ENCODE assay signal across 13 cellular contexts in the genomic region with DNA sequence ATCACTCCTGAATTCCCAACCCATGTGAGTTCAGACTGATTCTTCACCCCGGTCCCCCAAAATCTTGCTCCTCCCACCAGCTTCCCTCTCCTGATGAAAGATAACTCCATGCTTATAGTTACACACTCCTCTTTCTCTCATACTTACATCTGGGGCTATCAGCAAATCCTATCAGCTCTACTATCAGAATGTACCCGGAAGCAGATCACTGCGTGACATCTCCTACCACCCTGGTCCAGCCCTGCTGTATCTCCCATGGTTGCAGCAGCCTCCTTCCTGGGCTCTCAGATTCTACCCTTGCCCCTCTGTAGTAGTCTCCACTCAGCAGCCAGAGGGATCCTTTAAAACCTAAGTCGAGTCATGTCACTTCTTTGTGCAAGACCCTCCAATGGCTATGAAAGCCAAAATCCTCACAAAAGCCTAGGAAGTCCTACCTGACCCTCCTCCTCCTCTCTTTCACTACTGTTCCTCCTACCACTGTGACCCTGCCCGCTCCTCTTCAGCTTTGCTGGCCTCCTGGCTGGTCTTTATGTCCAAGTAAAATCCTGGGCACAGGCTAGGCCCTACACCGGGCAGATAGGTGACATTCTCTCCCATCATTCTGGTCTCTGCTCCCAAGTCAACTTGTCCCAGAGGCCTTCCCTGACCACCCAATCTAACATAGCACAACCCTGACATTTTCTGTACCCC. TPM values are rescaled to one million over a fixed set of nuclear protein-coding genes. Genes with fewer than 3 reads are reported as not detected.
DNase-seq lines count a peak whose midpoint lies in the region; ATAC-seq and TF ChIP-seq lines count a peak whose summit lies in the region.
"Had no signal": no experiment of that assay in that cellular context is flagged by ENCODE, and none has a peak within 500 bp of the region (broad histone marks: within the 10 kb centered on the region; RNA-seq: fewer than 3 reads in every experiment).

No MANE protein-coding gene starts in this region.

- H3K9me3 Mint-ChIP-seq in activated naive CD4-positive, alpha-beta T cell treated with anti-CD3 and anti-CD28 coated beads for 36 hours, result peaks cover 7% of the 10 kb centered on the region
- H3K9me3 Mint-ChIP-seq in brain (peaks cover 0 to 16% (median 4%) of the 10 kb centered on the region in 5 experiments), naive B cell (peaks cover 0 to 3% (median 0%) of the 10 kb centered on the region in 7 donors)

- no peaks in the 10 kb centered on the region for H3K9me3 ChIP-seq in thyroid gland

- peak overlapping the region; percentile 92 for H3K27ac Mint-ChIP-seq in activated naive CD4-positive, alpha-beta T cell treated with anti-CD3 and anti-CD28 coated beads for 36 hours
- H3K27ac Mint-ChIP-seq in brain, result peak overlapping the region in 4 of 5 experiments; percentile 23 to 97 (median 94)
- peak overlapping the region in 5 of 6 donors; percentile 10 to 83 (median 50) for H3K27ac Mint-ChIP-seq in naive B cell

- no peak overlapping the region for H3K4me3 ChIP-seq in thyroid gland (replicated peaks in 1 of 3)

- no peak for TF ChIP-seq POLR2A in thyroid gland (IDR thresholded peaks at IDR 0.05)

- CTCF ChIA-PET in activated naive CD4-positive, alpha-beta T cell treated with anti-CD3 and anti-CD28 coated beads for 36 hours (lab: Charles Lee), result interaction anchor here (0.9 kb wide), 1 partner anchor 116 kb away, joined by 3 read pairs; no protein-coding TSS in a partner anchor

- H3K27ac ChIP-seq in thyroid gland, result peak overlapping the region in 2 of 3 donors; percentile 87 to 96

- H3K36me3 Mint-ChIP-seq in activated naive CD4-positive, alpha-beta T cell treated with anti-CD3 and anti-CD28 coated beads for 36 hours (ENCODE audit: low read depth), result peaks cover 3% of the 10 kb centered on the region
- H3K36me3 Mint-ChIP-seq in brain (no peaks in the 10 kb centered on the region), naive B cell (no peaks in the 10 kb centered on the region)

- intact Hi-C loops in activated naive CD4-positive, alpha-beta T cell treated with anti-CD3 and anti-CD28 coated beads for 36 hours (cut with micrococcal nuclease), result no loop called here
- intact Hi-C loops in thyroid gland (cut with DNase I), result no loop called here

- ATAC-seq in naive B cell (ENCODE audit: low read depth in 2 of 2) (no peak), GM21381 (IDR thresholded peaks at IDR 0.05; ENCODE audit: unreplicated experiment) (no peak), HG03439 (IDR thresholded peaks at IDR 0.05; ENCODE audit: unreplicated experiment) (no peak)

- no peak for TF ChIP-seq CTCF in brain (conservative IDR thresholded peaks at IDR 0.05)
- TF ChIP-seq CTCF in thyroid gland (IDR thresholded peaks at IDR 0.05), result no peak

- 90 to 92% methylated on average over 6 of the region's 6 CpGs for WGBS in thyroid gland, 2 donors

- DNase-seq in activated naive CD4-positive, alpha-beta T cell treated with anti-CD3 and anti-CD28 coated beads for 36 hours, result no peak
- no peak for DNase-seq in activated naive CD4-positive, alpha-beta T cell treated with anti-CD3 and anti-CD28 coated beads, Interleukin-2, amount 50 U/mL, for 16 hours
- DNase-seq in naive B cell (no peak), thyroid gland (no peak), ureter (ENCODE audit: low spot score) (no peak)
- DNase-seq: NCI-H187, SIG-M5 had no signal

- no peaks in the 10 kb centered on the region for H3K27me3 ChIP-seq in thyroid gland

- no peaks in the 10 kb centered on the region for H3K36me3 ChIP-seq in thyroid gland

- peaks cover 48% of the 10 kb centered on the region for H3K4me1 Mint-ChIP-seq in activated naive CD4-positive, alpha-beta T cell treated with anti-CD3 and anti-CD28 coated beads for 36 hours (ENCODE audit: low read depth)
- H3K4me1 Mint-ChIP-seq in brain (peaks cover 47% of the 10 kb centered on the region), naive B cell (peaks cover 25 to 35% (median 34%) of the 10 kb centered on the region in 3 donors)

- H3K27me3 Mint-ChIP-seq in activated naive CD4-positive, alpha-beta T cell treated with anti-CD3 and anti-CD28 coated beads for 36 hours (ENCODE audit: low read depth), result no peaks in the 10 kb centered on the region
- H3K27me3 Mint-ChIP-seq in brain (peaks cover 22% of the 10 kb centered on the region), naive B cell (no peaks in the 10 kb centered on the region)

- peaks cover 19 to 35% of the 10 kb centered on the region in 2 donors for H3K4me1 ChIP-seq in thyroid gland

- H3K4me3 Mint-ChIP-seq in activated naive CD4-positive, alpha-beta T cell treated with anti-CD3 and anti-CD28 coated beads for 36 hours, result no peak overlapping the region
- peak overlapping the region in 1 of 5 experiments; percentile 84 for H3K4me3 Mint-ChIP-seq in brain
- peak overlapping the region in 4 of 8 donors; percentile 20 to 82 (median 26) for H3K4me3 Mint-ChIP-seq in naive B cell

RNA-seq across cellular contexts. Expression of a gene that starts 16.2 kb away (rescaled TPM):
- total RNA-seq in activated naive CD4-positive, alpha-beta T cell treated with anti-CD3 and anti-CD28 coated beads for 36 hours, result under 1 TPM; 0.62 to 0.72 TPM
- not detected for polyA plus RNA-seq in brain (ENCODE audit: insufficient read depth, low read depth, low replicate concordance)
- under 1 TPM in 1 of 6 donors, not detected in 5; 0.05 TPM for polyA plus RNA-seq in naive B cell (ENCODE audit: low read depth in 6 of 6)
- not detected for total RNA-seq in thyroid gland
- 0.13 TPM for total RNA-seq in ureter
- total RNA-seq: dermis microvascular lymphatic vessel endothelial cell, HT-29, pulmonary artery endothelial cell had no signal

RNA-seq across cellular contexts. Expression of a gene that starts 22.8 kb away (rescaled TPM):
- 10 to 100 TPM; 66.5 to 71.0 TPM for total RNA-seq in activated naive CD4-positive, alpha-beta T cell treated with anti-CD3 and anti-CD28 coated beads for 36 hours
- polyA plus RNA-seq in brain (ENCODE audit: insufficient read depth, low read depth, low replicate concordance), result 9.0 TPM
- 10 to 100 TPM; 47.3 to 99.7 (median 64.4) TPM for polyA plus RNA-seq in naive B cell (ENCODE audit: low read depth in 6 of 6)
- 10 to 100 TPM; 33.5 to 81.0 (median 36.7) TPM for total RNA-seq in thyroid gland
- 32.1 TPM for total RNA-seq in ureter
